ENCODE assay signal across 21 cellular contexts in the genomic region with DNA sequence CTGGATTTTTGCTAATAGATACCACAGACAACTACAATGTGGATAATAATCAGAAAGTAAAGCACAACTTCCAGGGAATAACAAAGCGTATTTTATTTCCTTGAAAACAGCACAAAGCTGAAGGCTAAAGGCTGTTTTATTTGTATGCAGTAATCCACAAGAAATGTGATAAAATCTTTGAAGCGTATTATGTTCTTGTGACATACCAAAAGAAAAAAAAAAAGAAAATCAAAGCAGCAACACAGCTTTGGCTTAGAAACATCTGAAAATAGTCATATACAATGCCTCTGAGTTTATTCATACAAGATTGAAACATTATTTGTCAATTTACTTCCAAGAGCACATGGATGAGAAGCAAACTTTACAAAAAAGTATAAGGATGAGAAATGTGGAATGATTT.
DNase-seq lines count a peak whose midpoint lies in the region; ATAC-seq and TF ChIP-seq lines count a peak whose summit lies in the region.
"Had no signal": no experiment of that assay in that cellular context is flagged by ENCODE, and none has a peak within 500 bp of the region (broad histone marks: within the 10 kb centered on the region; RNA-seq: fewer than 3 reads in every experiment).

No MANE protein-coding gene starts in this region.

- TF ChIP-seq CTCF in VCaP (conservative IDR thresholded peaks at IDR 0.05), result no peak
- TF ChIP-seq CTCF in osteocyte (IDR thresholded peaks at IDR 0.05), result no peak
- TF ChIP-seq CTCF in GM13977 (IDR thresholded peaks at IDR 0.05; ENCODE audit: extremely low read depth, insufficient read depth, missing control alignments), result no peak

- no peak for ATAC-seq in HG03571 (IDR thresholded peaks at IDR 0.05; ENCODE audit: unreplicated experiment)
- ATAC-seq: GM23338, Right ventricle myocardium inferior had no signal

- H3K4me3 Mint-ChIP-seq in osteocyte (ENCODE audit: unreplicated experiment), result no peak overlapping the region
- H3K4me3 Mint-ChIP-seq: CD4-positive, alpha-beta memory T cell; GM23338 had no signal

- H3K27ac ChIP-seq in VCaP, result peak overlapping the region; percentile 75
- H3K27ac ChIP-seq: BLaER1, Peyer's patch had no signal

- peak overlapping the region; percentile 68 for H3K27ac Mint-ChIP-seq in osteocyte (ENCODE audit: unreplicated experiment)
- H3K27ac Mint-ChIP-seq: CD4-positive, alpha-beta memory T cell; GM23338 had no signal

- H3K9me3 Mint-ChIP-seq in osteocyte (ENCODE audit: unreplicated experiment), result peaks cover 3% of the 10 kb centered on the region

- H3K36me3 Mint-ChIP-seq in osteocyte (ENCODE audit: unreplicated experiment), result no peaks in the 10 kb centered on the region
- H3K36me3 Mint-ChIP-seq: CD4-positive, alpha-beta memory T cell had no signal

- in situ Hi-C loops in GM13977 (cut with MboI; ENCODE audit: low pct_unique_long_range_greater_than_20kb, low sequenced_read_pairs, unreplicated experiment), result no loop called here

- peaks cover 31% of the 10 kb centered on the region for H3K4me1 Mint-ChIP-seq in osteocyte (ENCODE audit: unreplicated experiment)
- H3K4me1 Mint-ChIP-seq: GM23338 had no signal

- H3K27me3 Mint-ChIP-seq in osteocyte (ENCODE audit: unreplicated experiment), result no peaks in the 10 kb centered on the region
- H3K27me3 Mint-ChIP-seq: CD4-positive, alpha-beta memory T cell had no signal

- DNase-seq in AG20443 (ENCODE audit: low spot score) (peak; percentile 37), fibroblast of peridontal ligament (ENCODE audit: extremely low read depth) (peak; percentile 34), osteocyte (ENCODE audit: extremely low spot score, unreplicated experiment) (no peak), COLO668 (lab: John Stamatoyannopoulos, UW; ENCODE audit: unreplicated experiment) (no peak), GM13977 (ENCODE audit: low spot score) (no peak)
- DNase-seq: Calu3; CD4-positive, alpha-beta memory T cell; GF-D8; HCEC 1CT; KG1; NCI-H1105 treated with DMSO at 0.1 percent for 48 hours; NCI-H1694; NCI-H2081 treated with DMSO at 0.1 percent for 48 hours; NCI-H446 treated with DMSO at 0.1 percent for 48 hours; NCI-H69; Peyer's patch had no signal

Comparison
In these comparisons a context has a peak if more than half of its experiments do, and no peak if none do; other contexts are left out.
1. DNase-seq: peak in AG20443 (single experiment) and fibroblast of peridontal ligament (single experiment); none in osteocyte (single experiment), COLO668 (single experiment) and GM13977 (single experiment).